14 cellular contexts compared by ENCODE assay signal in the genomic region with DNA sequence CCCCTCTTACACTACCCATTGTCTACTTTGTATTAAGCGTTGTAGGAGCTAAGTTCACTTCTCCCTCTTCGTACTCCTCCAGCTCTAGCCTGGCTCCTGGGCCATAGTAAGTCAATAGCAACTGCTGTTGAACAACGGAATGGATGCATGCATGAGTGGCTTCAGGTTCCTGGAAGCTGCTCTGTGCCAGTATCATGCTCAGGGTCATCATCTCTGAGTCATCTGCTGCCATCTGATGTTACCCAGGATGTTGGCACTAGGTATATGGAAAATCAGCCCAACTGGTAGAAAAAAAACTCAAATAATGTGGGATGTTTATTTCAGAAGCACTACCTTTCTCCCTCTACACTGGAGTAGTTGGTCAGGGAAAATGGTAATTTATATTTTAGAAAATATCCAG.
"Had no signal": no experiment of that assay in that cellular context is flagged by ENCODE, and none has a peak within 500 bp of the region (broad histone marks: within the 10 kb centered on the region; RNA-seq: fewer than 3 reads in every experiment).

No MANE protein-coding gene starts in this region.

- H3K9me3 Mint-ChIP-seq: nephron had no signal

- H3K27ac ChIP-seq: left lung, parathyroid adenoma, spleen had no signal

- H2AFZ ChIP-seq: parathyroid adenoma had no signal

- H3K4me3 ChIP-seq: left lung, spleen had no signal

- H3K4me1 ChIP-seq: left lung, parathyroid adenoma, spleen had no signal

- H3K79me2 ChIP-seq: parathyroid adenoma had no signal

- H3K36me3 ChIP-seq: left lung, spleen had no signal

- H3K36me3 Mint-ChIP-seq: stimulated activated memory B cell treated with anti-CD40 and anti-IgM and Interleukin-4, amounts not matched to agents 10 μg/mL and 1 μg/mL and 100 μg/mL, for 72 hours had no signal

- H3K9me3 ChIP-seq: left lung had no signal

- H3K4me1 Mint-ChIP-seq: stimulated activated memory B cell treated with anti-CD40 and anti-IgM and Interleukin-4, amounts not matched to agents 10 μg/mL and 1 μg/mL and 100 μg/mL, for 72 hours had no signal

- H3K4me3 Mint-ChIP-seq: nephron; stimulated activated memory B cell treated with anti-CD40 and anti-IgM and Interleukin-4, amounts not matched to agents 10 μg/mL and 1 μg/mL and 100 μg/mL, for 72 hours had no signal

- DNase-seq: activated CD4-positive, alpha-beta T cell treated with anti-CD3 and anti-CD28 coated beads, Interleukin-2, amount 50 U/mL, for 48 hours; activated gamma-delta T cell; amniotic stem cell; effector CD4-positive, alpha-beta T cell; head of caudate nucleus; kidney; left lung; midbrain; spleen; stimulated activated CD4-positive, alpha-beta T cell treated with anti-CD3 and anti-CD28 coated beads, Interleukin-4, amount 100 ng/mL, for 4 hours had no signal

- H3K9ac ChIP-seq: parathyroid adenoma had no signal

- H3K27ac Mint-ChIP-seq: nephron; stimulated activated memory B cell treated with anti-CD40 and anti-IgM and Interleukin-4, amounts not matched to agents 10 μg/mL and 1 μg/mL and 100 μg/mL, for 72 hours had no signal

- ATAC-seq: activated naive CD4-positive, alpha-beta T cell treated with anti-CD3 and anti-CD28 coated beads, Interleukin-2, amount 50 U/mL, for 72 hours; left lung; stimulated activated memory B cell treated with anti-CD40 and anti-IgM and Interleukin-4, amounts not matched to agents 10 μg/mL and 1 μg/mL and 100 μg/mL, for 72 hours had no signal
